8 cellular contexts compared by ENCODE assay signal in the genomic region with DNA sequence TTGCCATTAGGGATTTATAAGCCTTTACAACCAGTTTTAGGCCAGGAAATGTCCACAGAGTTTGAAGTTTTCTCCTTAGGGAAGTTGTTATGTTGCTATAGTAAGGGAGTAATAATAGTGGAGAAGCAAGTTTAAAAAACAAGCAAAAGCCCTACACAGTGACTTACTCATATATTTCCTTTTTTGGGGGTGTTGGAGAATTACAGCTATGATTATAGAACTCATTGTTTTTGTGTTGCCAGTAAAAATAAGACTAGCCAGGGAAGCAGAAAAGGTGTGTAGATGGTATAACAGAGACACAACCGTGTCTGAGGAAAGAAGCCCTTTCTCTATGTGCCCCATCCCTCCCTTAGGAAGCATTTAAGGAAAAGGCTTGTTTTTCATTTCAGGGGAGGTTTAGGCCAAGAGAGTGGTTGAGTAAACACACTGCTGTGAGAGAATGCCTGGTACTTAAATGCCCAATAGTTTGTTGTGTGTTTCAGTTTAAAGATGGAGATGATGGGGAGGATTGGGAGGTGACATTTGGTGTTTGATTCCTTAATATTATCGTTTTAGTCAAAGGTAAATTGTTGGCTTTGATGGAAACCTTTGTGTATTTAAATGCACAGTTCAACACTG. TPM values are rescaled to one million over a fixed set of nuclear protein-coding genes. Genes with fewer than 3 reads are reported as not detected.
A peak's percentile ranks its signal among the peaks of the same experiment; 100 is the strongest.
DNase-seq lines count a peak whose midpoint lies in the region; ATAC-seq and TF ChIP-seq lines count a peak whose summit lies in the region.

No MANE protein-coding gene starts in this region.

- H3K4me1 ChIP-seq in ES-I3 (ENCODE audit: insufficient read depth, low read length): peaks cover 31% of the 10 kb centered on the region
- peaks cover 35% of the 10 kb centered on the region for H3K4me1 ChIP-seq in PC-3 (ENCODE audit: insufficient read depth, low read length)
- H3K4me1 ChIP-seq in prostate gland (replicated peaks): peaks cover 5% of the 10 kb centered on the region

- H3K27me3 ChIP-seq in PC-3 (ENCODE audit: low read length) (no peaks in the 10 kb centered on the region), prostate gland (replicated peaks; ENCODE audit: insufficient read depth) (no peaks in the 10 kb centered on the region)

- 8% methylated on average over 2 of the region's 2 CpGs for WGBS in prostate gland

- H3K9ac ChIP-seq in ES-I3 (ENCODE audit: low read depth, low read length): peak overlapping the region; percentile 37
- H3K9ac ChIP-seq in PC-3 (ENCODE audit: low read length): peak overlapping the region; percentile 97

- no peaks in the 10 kb centered on the region for H3F3A ChIP-seq in PC-3 (ENCODE audit: low read length, unreplicated experiment)

- ATAC-seq in PC-3: no peak

- H4K20me1 ChIP-seq in PC-3 (ENCODE audit: low read length): peaks cover 62% of the 10 kb centered on the region

- CTCF ChIA-PET in PC-3 (lab: Charles Lee): interaction anchor here (1.1 kb wide), 1 partner anchor 34 kb away, joined by 3 read pairs; no protein-coding TSS in a partner anchor
- CTCF ChIA-PET in GM10248 (lab: Yijun Ruan, JAX): interaction anchor here (0.8 to 3.7 kb wide), 2 partner anchors 11 to 20 kb away, joined by 4 to 14 read pairs; no protein-coding TSS in a partner anchor

- no TSS peak for BruUV-seq in PC-3 (replicated peaks; lab: Mats Ljungman, UMichigan)

- H3K36me3 ChIP-seq in ES-I3 (ENCODE audit: insufficient read depth, low read length) (no peaks in the 10 kb centered on the region), PC-3 (ENCODE audit: low read depth, low read length) (no peaks in the 10 kb centered on the region), prostate gland (no peaks in the 10 kb centered on the region)

- H3K79me2 ChIP-seq in PC-3 (ENCODE audit: low read length): peaks cover 71% of the 10 kb centered on the region

- intact Hi-C loops in PC-3 (cut with micrococcal nuclease): loop anchor here (1.0 to 10.0 kb wide), 5 partner anchors 36 to 341 kb away; partner anchors contain the start of gene PPP4R1
- intact Hi-C loops in prostate gland (cut with DNase I): loop anchor here (5.0 to 10.0 kb wide), 2 partner anchors 209 to 581 kb away; partner anchors contain the start of genes RAB31 and TWSG1

- H3K27ac ChIP-seq in PC-3 (ENCODE audit: low read length): peak overlapping the region; percentile 84
- H3K27ac ChIP-seq in prostate gland: peak overlapping the region; percentile 15 to 100

- no peak overlapping the region for H2AFZ ChIP-seq in PC-3 (ENCODE audit: low read length)

- H3K4me3 ChIP-seq in PC-3 (ENCODE audit: low read length): peak overlapping the region; percentile 78
- peak overlapping the region; percentile 78 for H3K4me3 ChIP-seq in epithelial cell of esophagus (ENCODE audit: low read length)
- no peak overlapping the region for H3K4me3 ChIP-seq in prostate gland

- no peak for TF ChIP-seq CTCF in PC-3 (conservative IDR thresholded peaks at IDR 0.05; ENCODE audit: low read depth, low read length)
- no peak for TF ChIP-seq CTCF in epithelial cell of esophagus (IDR thresholded peaks at IDR 0.05; ENCODE audit: insufficient read depth, low read depth, low read length, missing control alignments)
- TF ChIP-seq CTCF in prostate gland (IDR thresholded peaks at IDR 0.05): no peak
- no peak for TF ChIP-seq CTCF in GM10248 (IDR thresholded peaks at IDR 0.05; ENCODE audit: control extremely low read depth, extremely low read depth, low read depth, missing control alignments)

- POLR2A ChIA-PET in PC-3 (lab: Charles Lee; ENCODE audit: unreplicated experiment) (no interaction called here), GM10248 (lab: Yijun Ruan, JAX) (no interaction called here)

- H3K9me3 ChIP-seq in ES-I3 (ENCODE audit: control insufficient read depth, insufficient read depth, low read length): no peaks in the 10 kb centered on the region
- no peaks in the 10 kb centered on the region for H3K9me3 ChIP-seq in PC-3 (ENCODE audit: low read length)
- no peaks in the 10 kb centered on the region for H3K9me3 ChIP-seq in prostate gland

- no peaks in the 10 kb centered on the region for H3K9me2 ChIP-seq in PC-3 (replicated peaks; ENCODE audit: low read length)

- peak overlapping the region; percentile 87 for H3K4me2 ChIP-seq in PC-3 (ENCODE audit: low read length)

- no peak for TF ChIP-seq POLR2A in prostate gland (IDR thresholded peaks at IDR 0.05)

- DNase-seq in PC-3: peak; percentile 30
- DNase-seq in epithelial cell of esophagus (ENCODE audit: low read depth): no peak
- DNase-seq in prostate gland (ENCODE audit: low spot score): no peak
- DNase-seq in SW 1271 (lab: John Stamatoyannopoulos, UW): no peak
- DNase-seq in GM10248 (ENCODE audit: extremely low spot score): no peak
- DNase-seq in NCI-H345 treated with DMSO at 0.1 percent for 48 hours (lab: John Stamatoyannopoulos, UW; ENCODE audit: unreplicated experiment): no peak
- no peak for DNase-seq in effector CD4-positive, alpha-beta T cell

RNA-seq across cellular contexts. Expression of gene VAPA, which starts 2.4 kb away (rescaled TPM):
- total RNA-seq in PC-3 (2014; rRNA removed) (281 and 293 TPM in 2 replicates), prostate gland (100 to 1,000 TPM; 140 to 183 TPM)

RNA-seq across cellular contexts. Expression of gene TXNDC2, which starts 30.4 kb away (rescaled TPM):
- 0.87 TPM in 1 of 2 replicates, not detected in the other for total RNA-seq in PC-3 (2014; rRNA removed)
- 1 to 10 TPM in 1 of 2 donors, not detected in 1; 3.6 TPM for total RNA-seq in prostate gland

Comparison
In these comparisons a context has a peak if more than half of its experiments do, and no peak if none do; other contexts are left out.
1. H3K4me3 ChIP-seq: peak in PC-3 (single experiment) and epithelial cell of esophagus (single experiment); none in prostate gland (0 of 2).